Comparison of ENCODE assay signal across 1 cellular context in the genomic region with DNA sequence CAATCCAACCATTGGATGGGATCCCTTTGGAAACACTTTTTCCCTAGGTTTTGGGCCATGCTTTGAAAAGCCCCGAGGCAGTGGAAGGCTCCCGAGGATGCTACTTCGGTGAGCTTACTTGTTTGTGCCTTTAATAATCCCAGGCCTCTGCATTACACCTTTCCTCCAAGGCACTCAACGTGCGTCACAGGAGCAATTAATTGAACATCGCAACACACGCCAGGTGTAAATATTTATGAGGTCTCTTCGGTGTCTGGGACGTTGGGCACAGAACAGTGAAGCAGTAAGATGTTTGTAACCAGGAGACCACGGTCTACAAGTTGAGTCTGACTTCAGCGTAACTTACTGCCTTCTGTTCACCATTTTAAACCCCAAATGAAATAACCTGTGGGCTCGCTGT.
TF ChIP-seq lines count a peak whose summit lies in the region.

No MANE protein-coding gene starts in this region.

TF ChIP-seq in GM23338, 12 proteins besides CTCF, POLR2A, EP300 and RAD21 (continued from another document):
- TF ChIP-seq ETS1 (IDR thresholded peaks at IDR 0.05) (no peak), JUNB (IDR thresholded peaks at IDR 0.05; ENCODE audit: unreplicated experiment) (no peak), EZH2phosphoT487 (IDR thresholded peaks at IDR 0.05; ENCODE audit: unreplicated experiment) (no peak), ZNF331 (CRISPR knock-in tag; IDR thresholded peaks at IDR 0.05; ENCODE audit: low read depth) (no peak), STAT1 (IDR thresholded peaks at IDR 0.05; ENCODE audit: unreplicated experiment) (no peak), CREB1 (CRISPR knock-in tag; IDR thresholded peaks at IDR 0.05; ENCODE audit: low read depth) (no peak), POLR2AphosphoS5 (IDR thresholded peaks at IDR 0.05; ENCODE audit: low read depth) (no peak), EZH2 (IDR thresholded peaks at IDR 0.05; ENCODE audit: low read depth, unreplicated experiment) (no peak), ZNF114 (CRISPR knock-in tag; IDR thresholded peaks at IDR 0.05) (no peak)
